1 cellular context compared by ENCODE assay signal in genomic region chr21:42461881-42462877, GRCh38.
TF ChIP-seq lines count a peak whose summit lies in the region.

No MANE protein-coding gene starts in this region.

TF ChIP-seq in SK-N-SH, 30 proteins besides CTCF, POLR2A, EP300 and RAD21 (continued from another document):
- no peak for TF ChIP-seq ELF1 (IDR thresholded peaks at IDR 0.05)
- TF ChIP-seq ZBTB33 (IDR thresholded peaks at IDR 0.05; ENCODE audit: borderline replicate concordance, low read depth) = no peak
- no peak for TF ChIP-seq USF1 (IDR thresholded peaks at IDR 0.05; ENCODE audit: borderline replicate concordance, low read depth)
- TF ChIP-seq NRF1 (IDR thresholded peaks at IDR 0.05; ENCODE audit: low read depth, low read length) = no peak
- TF ChIP-seq MXI1 (IDR thresholded peaks at IDR 0.05; ENCODE audit: low read depth, low read length) = no peak
- no peak for TF ChIP-seq FOSL2 (IDR thresholded peaks at IDR 0.05; ENCODE audit: borderline replicate concordance, low read depth)
- no peak for TF ChIP-seq NFIC (IDR thresholded peaks at IDR 0.05; ENCODE audit: borderline replicate concordance)
- no peak for TF ChIP-seq CHD2 (IDR thresholded peaks at IDR 0.05; ENCODE audit: low read length, partially characterized antibody)
- no peak for TF ChIP-seq IRF3 (IDR thresholded peaks at IDR 0.05; ENCODE audit: low read depth, low read length)
- TF ChIP-seq SMC3 (IDR thresholded peaks at IDR 0.05; ENCODE audit: low read depth, low read length) = no peak
- no peak for TF ChIP-seq TAF1 (IDR thresholded peaks at IDR 0.05; ENCODE audit: borderline replicate concordance, low read depth, low read length)
- TF ChIP-seq PBX3 (IDR thresholded peaks at IDR 0.05) = no peak
